In genomic region chr1:228732426-228732825, GRCh38 we compare ENCODE assay signal across 31 cellular contexts.
"Had no signal": no experiment of that assay in that cellular context is flagged by ENCODE, and none has a peak within 500 bp of the region (broad histone marks: within the 10 kb centered on the region; RNA-seq: fewer than 3 reads in every experiment).

No MANE protein-coding gene starts in this region.

- H3K4me3 Mint-ChIP-seq: activated B cell treated with CpG ODN at 0.5 μM for 24 hours; activated CD4-positive, alpha-beta memory T cell treated with anti-CD3 and anti-CD28 coated beads for 36 hours; activated CD4-positive, alpha-beta T cell treated with anti-CD3 and anti-CD28 coated beads, Interleukin-2, amount 10 ng/mL, durations not matched to agents 24 days and 14 days; activated CD8-positive, alpha-beta memory T cell treated with anti-CD3 and anti-CD28 coated beads, Interleukin-2, amount 10 ng/mL, durations not matched to agents 7 days and 5 days; activated CD8-positive, alpha-beta T cell treated with anti-CD3 and anti-CD28 coated beads, Interleukin-2, amount 10 ng/mL, durations not matched to agents 7 days and 5 days; activated naive CD4-positive, alpha-beta T cell treated with anti-CD3 and anti-CD28 coated beads for 36 hours; activated naive CD4-positive, alpha-beta T cell treated with anti-CD3 and anti-CD28 coated beads, Interleukin-2, amount 50 U/mL, for 24 hours; activated naive CD8-positive, alpha-beta T cell treated with anti-CD3 and anti-CD28 coated beads for 36 hours; activated naive CD8-positive, alpha-beta T cell treated with anti-CD3 and anti-CD28 coated beads, Interleukin-2, amount 50 U/mL, for 24 hours; activated T-helper 1 cell treated with anti-CD3 and anti-CD28 coated beads, Interleukin-12 subunit alpha, Interleukin-12 subunit beta, Interleukin-2, Interleukin-4 antibody, amounts not matched to agents 30 ng/mL and 10 ng/mL and 1 ng/mL, durations not matched to agents 14 hours and 24 hours and 36 hours; T-cell; T-helper 1 cell treated with Interleukin-12 subunit alpha and Interleukin-12 subunit beta and Interleukin-4 antibody, amounts not matched to agents 30 μg/mL and 1 μg/mL, for 36 hours had no signal

- H3K36me3 ChIP-seq: adrenal gland, WERI-Rb-1 had no signal

- H3K9me3 Mint-ChIP-seq: activated B cell treated with CpG ODN at 0.5 μM for 24 hours; activated CD4-positive, alpha-beta memory T cell treated with anti-CD3 and anti-CD28 coated beads for 36 hours; activated CD4-positive, alpha-beta T cell treated with anti-CD3 and anti-CD28 coated beads, Interleukin-2, amount 10 ng/mL, durations not matched to agents 24 days and 14 days; activated naive CD4-positive, alpha-beta T cell treated with anti-CD3 and anti-CD28 coated beads for 36 hours; activated naive CD4-positive, alpha-beta T cell treated with anti-CD3 and anti-CD28 coated beads, Interleukin-2, amount 50 U/mL, for 24 hours; activated naive CD8-positive, alpha-beta T cell treated with anti-CD3 and anti-CD28 coated beads for 36 hours; activated naive CD8-positive, alpha-beta T cell treated with anti-CD3 and anti-CD28 coated beads, Interleukin-2, amount 50 U/mL, for 24 hours; activated T-helper 1 cell treated with anti-CD3 and anti-CD28 coated beads, Interleukin-12 subunit alpha, Interleukin-12 subunit beta, Interleukin-2, Interleukin-4 antibody, amounts not matched to agents 30 ng/mL and 10 ng/mL and 1 ng/mL, durations not matched to agents 14 hours and 24 hours and 36 hours; activated T-helper 2 cell treated with anti-CD3 and anti-CD28 coated beads, Interferon-gamma antibody, Interleukin-2, Interleukin-4, amounts not matched to agents 10 μg/mL and 5 μg/mL and 100 μg/mL, durations not matched to agents 14 hours and 24 hours and 36 hours; T-cell; T-helper 1 cell treated with Interleukin-12 subunit alpha and Interleukin-12 subunit beta and Interleukin-4 antibody, amounts not matched to agents 30 μg/mL and 1 μg/mL, for 36 hours had no signal

- ATAC-seq: activated CD4-positive, CD25-positive, alpha-beta regulatory T cell treated with anti-CD3 and anti-CD28 coated beads, Interleukin-2, amount 50 U/mL, for 24 hours; activated CD8-positive, alpha-beta memory T cell treated with anti-CD3 and anti-CD28 coated beads, Interleukin-2, amount 10 ng/mL, durations not matched to agents 7 days and 5 days; activated CD8-positive, alpha-beta T cell treated with anti-CD3 and anti-CD28 coated beads, Interleukin-2, amount 10 ng/mL, durations not matched to agents 7 days and 5 days; activated naive CD8-positive, alpha-beta T cell treated with anti-CD3 and anti-CD28 coated beads, Interleukin-2, amount 50 U/mL, for 24 hours; body of pancreas; T-cell had no signal

- DNase-seq: activated B cell treated with CpG ODN at 0.5 μM for 24 hours; activated CD4-positive, alpha-beta memory T cell treated with anti-CD3 and anti-CD28 coated beads for 36 hours; activated CD4-positive, alpha-beta T cell treated with anti-CD3 and anti-CD28 coated beads, Interleukin-2, amount 10 ng/mL, durations not matched to agents 24 days and 14 days; activated CD8-positive, alpha-beta memory T cell treated with anti-CD3 and anti-CD28 coated beads, Interleukin-2, amount 10 ng/mL, durations not matched to agents 7 days and 5 days; activated CD8-positive, alpha-beta memory T cell treated with anti-CD3 and anti-CD28 coated beads, Interleukin-2, amount 50 U/mL, for 4 hours; activated CD8-positive, alpha-beta T cell treated with anti-CD3 and anti-CD28 coated beads, Interleukin-2, amount 10 ng/mL, durations not matched to agents 7 days and 5 days; activated effector memory CD4-positive, alpha-beta T cell treated with anti-CD3 and anti-CD28 coated beads, Interleukin-2, amount 50 U/mL, for 16 hours; activated naive CD4-positive, alpha-beta T cell treated with anti-CD3 and anti-CD28 coated beads for 36 hours; activated naive CD8-positive, alpha-beta T cell treated with anti-CD3 and anti-CD28 coated beads for 36 hours; activated naive CD8-positive, alpha-beta T cell treated with anti-CD3 and anti-CD28 coated beads, Interleukin-2, amount 50 U/mL, for 24 hours; activated T-cell treated with anti-CD3 and anti-CD28 coated beads, Interleukin-2, amount 50 U/mL, for 1 hour; activated T-cell treated with anti-CD3 and anti-CD28 coated beads, Interleukin-2, amount 50 U/mL, for 48 hours; adrenal gland; amygdala; aorta; body of pancreas; caudate nucleus; cortex of kidney; dermis blood vessel endothelial cell; effector CD8-positive, alpha-beta T cell; foreskin fibroblast; head of caudate nucleus; T-cell; T1000; WERI-Rb-1 had no signal

- H3K36me3 Mint-ChIP-seq: activated CD4-positive, alpha-beta memory T cell treated with anti-CD3 and anti-CD28 coated beads for 36 hours; activated CD8-positive, alpha-beta memory T cell treated with anti-CD3 and anti-CD28 coated beads, Interleukin-2, amount 10 ng/mL, durations not matched to agents 7 days and 5 days; activated naive CD4-positive, alpha-beta T cell treated with anti-CD3 and anti-CD28 coated beads, Interleukin-2, amount 50 U/mL, for 24 hours; activated naive CD8-positive, alpha-beta T cell treated with anti-CD3 and anti-CD28 coated beads for 36 hours; T-cell had no signal

- H3K9me3 ChIP-seq: adrenal gland, body of pancreas had no signal

- H3K27ac ChIP-seq: adrenal gland, body of pancreas, epithelial cell of prostate, WERI-Rb-1 had no signal

- H3K27me3 ChIP-seq: adrenal gland, body of pancreas had no signal

- H3K4me3 ChIP-seq: adrenal gland, body of pancreas had no signal

- H3K27ac Mint-ChIP-seq: activated B cell treated with CpG ODN at 0.5 μM for 24 hours; activated CD4-positive, alpha-beta memory T cell treated with anti-CD3 and anti-CD28 coated beads for 36 hours; activated CD4-positive, alpha-beta T cell treated with anti-CD3 and anti-CD28 coated beads, Interleukin-2, amount 10 ng/mL, durations not matched to agents 24 days and 14 days; activated CD8-positive, alpha-beta memory T cell treated with anti-CD3 and anti-CD28 coated beads, Interleukin-2, amount 10 ng/mL, durations not matched to agents 7 days and 5 days; activated CD8-positive, alpha-beta T cell treated with anti-CD3 and anti-CD28 coated beads, Interleukin-2, amount 10 ng/mL, durations not matched to agents 7 days and 5 days; activated naive CD4-positive, alpha-beta T cell treated with anti-CD3 and anti-CD28 coated beads for 36 hours; activated naive CD4-positive, alpha-beta T cell treated with anti-CD3 and anti-CD28 coated beads, Interleukin-2, amount 50 U/mL, for 24 hours; activated naive CD8-positive, alpha-beta T cell treated with anti-CD3 and anti-CD28 coated beads for 36 hours; activated naive CD8-positive, alpha-beta T cell treated with anti-CD3 and anti-CD28 coated beads, Interleukin-2, amount 50 U/mL, for 24 hours; activated T-helper 1 cell treated with anti-CD3 and anti-CD28 coated beads, Interleukin-12 subunit alpha, Interleukin-12 subunit beta, Interleukin-2, Interleukin-4 antibody, amounts not matched to agents 30 ng/mL and 10 ng/mL and 1 ng/mL, durations not matched to agents 14 hours and 24 hours and 36 hours; activated T-helper 2 cell treated with anti-CD3 and anti-CD28 coated beads, Interferon-gamma antibody, Interleukin-2, Interleukin-4, amounts not matched to agents 10 μg/mL and 5 μg/mL and 100 μg/mL, durations not matched to agents 14 hours and 24 hours and 36 hours; T-cell; T-helper 1 cell treated with Interleukin-12 subunit alpha and Interleukin-12 subunit beta and Interleukin-4 antibody, amounts not matched to agents 30 μg/mL and 1 μg/mL, for 36 hours had no signal
